In genomic region chr12:12502130-12502812, GRCh38 we compare ENCODE assay signal across 8 cellular contexts.
DNase-seq lines count a peak whose midpoint lies in the region; ATAC-seq and TF ChIP-seq lines count a peak whose summit lies in the region.
"Not testable (repeated sequence)": the region's sequence is repeated elsewhere in the genome, so short reads cannot be mapped to it uniquely, and the experiment has no call there.

No MANE protein-coding gene starts in this region.

- TF ChIP-seq CTCF in H9 (conservative IDR thresholded peaks at IDR 0.05) = not testable (repeated sequence)

- not testable (repeated sequence) for H2BK12ac ChIP-seq in H9 (ENCODE audit: insufficient read length, low read depth, low read length)

- not testable (repeated sequence) for H3K4ac ChIP-seq in H9 (ENCODE audit: low read depth, low read length)

- H3K4me3 Mint-ChIP-seq in CD4-positive, alpha-beta memory T cell = peak overlapping the region; percentile 72 to 91 (median 81)
- not testable (repeated sequence) for H3K4me3 Mint-ChIP-seq in H9; activated naive CD8-positive, alpha-beta T cell
- H3K4me3 Mint-ChIP-seq in T-cell = peak overlapping the region; percentile 18 to 73 (median 60)
- H3K4me3 Mint-ChIP-seq in activated CD4-positive, alpha-beta memory T cell treated with anti-CD3 and anti-CD28 coated beads for 36 hours = peak overlapping the region; percentile 71
- H3K4me3 Mint-ChIP-seq in activated T-cell treated with anti-CD3 and anti-CD28 coated beads, Interleukin-2, amount 50 U/mL, for 72 hours = peak overlapping the region; percentile 33 to 75
- peak overlapping the region in 1 of 2 donors; percentile 54 for H3K4me3 Mint-ChIP-seq in effector memory CD8-positive, alpha-beta T cell
- H3K4me3 Mint-ChIP-seq in stimulated activated naive CD8-positive, alpha-beta T cell treated with anti-CD3 and anti-CD28 coated beads, Interleukin-15, Interleukin-2, amounts not matched to agents 100 ng/mL and 50 ng/mL, for 24 hours = peak overlapping the region; percentile 48

- peaks cover 77% of the 10 kb centered on the region for H3K4me1 ChIP-seq in CD4-positive, alpha-beta memory T cell (ENCODE audit: insufficient read depth, low read length)
- not testable (repeated sequence) for H3K4me1 ChIP-seq in H9 (ENCODE audit: insufficient read depth, low read length)

- H3K27ac Mint-ChIP-seq in CD4-positive, alpha-beta memory T cell = peak overlapping the region; percentile 85 to 99 (median 98)
- peak overlapping the region in 2 of 3 experiments; percentile 73 to 94; a peak in 3 of 7 replicates for H3K27ac Mint-ChIP-seq in H9
- peak overlapping the region; percentile 93 to 94 for H3K27ac Mint-ChIP-seq in T-cell
- peak overlapping the region; percentile 95 for H3K27ac Mint-ChIP-seq in activated CD4-positive, alpha-beta memory T cell treated with anti-CD3 and anti-CD28 coated beads for 36 hours
- H3K27ac Mint-ChIP-seq in activated T-cell treated with anti-CD3 and anti-CD28 coated beads, Interleukin-2, amount 50 U/mL, for 72 hours = peak overlapping the region; percentile 96
- peak overlapping the region; percentile 55 for H3K27ac Mint-ChIP-seq in activated naive CD8-positive, alpha-beta T cell
- H3K27ac Mint-ChIP-seq in effector memory CD8-positive, alpha-beta T cell = peak overlapping the region; percentile 80 to 88
- H3K27ac Mint-ChIP-seq in stimulated activated naive CD8-positive, alpha-beta T cell treated with anti-CD3 and anti-CD28 coated beads, Interleukin-15, Interleukin-2, amounts not matched to agents 100 ng/mL and 50 ng/mL, for 24 hours = peak overlapping the region; percentile 99

- H3K4me1 Mint-ChIP-seq in CD4-positive, alpha-beta memory T cell = peaks cover 51 to 77% (median 64%) of the 10 kb centered on the region in 4 donors
- H3K4me1 Mint-ChIP-seq in H9 = peaks cover 54% of the 10 kb centered on the region in 2 experiments
- H3K4me1 Mint-ChIP-seq in T-cell = peaks cover 37 to 74% (median 67%) of the 10 kb centered on the region in 3 donors
- peaks cover 80% of the 10 kb centered on the region for H3K4me1 Mint-ChIP-seq in activated CD4-positive, alpha-beta memory T cell treated with anti-CD3 and anti-CD28 coated beads for 36 hours (ENCODE audit: low read depth)
- H3K4me1 Mint-ChIP-seq in activated T-cell treated with anti-CD3 and anti-CD28 coated beads, Interleukin-2, amount 50 U/mL, for 72 hours (ENCODE audit: low read depth) = peaks cover 67% of the 10 kb centered on the region
- H3K4me1 Mint-ChIP-seq in activated naive CD8-positive, alpha-beta T cell (ENCODE audit: low read depth) = peaks cover 57% of the 10 kb centered on the region
- H3K4me1 Mint-ChIP-seq in effector memory CD8-positive, alpha-beta T cell (ENCODE audit: low read depth in 2 of 2) = peaks cover 17 to 26% of the 10 kb centered on the region in 2 donors
- H3K4me1 Mint-ChIP-seq in stimulated activated naive CD8-positive, alpha-beta T cell treated with anti-CD3 and anti-CD28 coated beads, Interleukin-15, Interleukin-2, amounts not matched to agents 100 ng/mL and 50 ng/mL, for 24 hours (ENCODE audit: low read depth) = peaks cover 64% of the 10 kb centered on the region

- H4K8ac ChIP-seq in H9 (replicated peaks; ENCODE audit: insufficient read length, low read depth, low read length) = not testable (repeated sequence)

- H3K79me2 ChIP-seq in H9 (ENCODE audit: insufficient read depth, low read length) = not testable (repeated sequence)

- not testable (repeated sequence) for H4K91ac ChIP-seq in H9 (ENCODE audit: insufficient read length, low read depth, low read length)

- CTCF ChIA-PET in CD4-positive, alpha-beta memory T cell (lab: Charles Lee; ENCODE audit: partially characterized antibody) = interaction anchor here (0.8 to 5.3 kb wide), 5 partner anchors 28 to 235 kb away, joined by 3 to 74 read pairs (median 16); no protein-coding TSS in a partner anchor
- CTCF ChIA-PET in T-cell (lab: Charles Lee) = interaction anchor here (0.6 to 2.3 kb wide), 10 partner anchors 21 to 886 kb away, joined by 3 to 23 read pairs (median 3); no protein-coding TSS in a partner anchor
- CTCF ChIA-PET in activated CD4-positive, alpha-beta memory T cell treated with anti-CD3 and anti-CD28 coated beads for 36 hours (lab: Charles Lee) = interaction anchor here (0.6 to 4.4 kb wide), 4 partner anchors 10 to 124 kb away, joined by 3 to 40 read pairs (median 16); no protein-coding TSS in a partner anchor

- H3K18ac ChIP-seq in H9 (ENCODE audit: insufficient read length, low read depth, low read length) = not testable (repeated sequence)

- not testable (repeated sequence) for H3K14ac ChIP-seq in H9 (ENCODE audit: insufficient read depth, low read length)

- H3K27me3 ChIP-seq in CD4-positive, alpha-beta memory T cell (ENCODE audit: insufficient read depth, low read length); H9 (ENCODE audit: insufficient read depth, low read length): not testable (repeated sequence)

- peak overlapping the region; percentile 23 for H2BK120ac ChIP-seq in H9 (ENCODE audit: low read depth, low read length, poor library complexity, severe bottlenecking)

- not testable (repeated sequence) for H3K9ac ChIP-seq in H9 (ENCODE audit: extremely low read depth, insufficient read length, low read length)

- not testable (repeated sequence) for H3K36me3 ChIP-seq in CD4-positive, alpha-beta memory T cell (ENCODE audit: insufficient read depth, low read length)

- peak overlapping the region; percentile 50 for H3K27ac ChIP-seq in CD4-positive, alpha-beta memory T cell (ENCODE audit: low read depth, low read length)
- peak overlapping the region; percentile 47 for H3K27ac ChIP-seq in H9 (ENCODE audit: insufficient read length, low read depth, low read length)

- H4K5ac ChIP-seq in H9 (ENCODE audit: insufficient read length, low read depth, low read length) = not testable (repeated sequence)

- DNase-seq in CD4-positive, alpha-beta memory T cell = peak in 4 of 5 donors; percentile 39 to 62 (median 50)
- not testable (repeated sequence) for DNase-seq in H9; activated T-cell treated with anti-CD3 and anti-CD28 coated beads, Interleukin-2, amount 50 U/mL, for 72 hours; effector memory CD8-positive, alpha-beta T cell
- DNase-seq in T-cell = peak in 2 of 34 experiments; percentile 4 to 11
- peak; percentile 31 for DNase-seq in activated CD4-positive, alpha-beta memory T cell treated with anti-CD3 and anti-CD28 coated beads for 36 hours

- H2AK5ac ChIP-seq in H9 (ENCODE audit: insufficient read length, low read length) = not testable (repeated sequence)

- intact Hi-C loops in CD4-positive, alpha-beta memory T cell (cut with micrococcal nuclease) = loop anchor here (1.0 to 5.0 kb wide), 6 partner anchors 20 to 235 kb away; no protein-coding TSS in a partner anchor
- intact Hi-C loops in activated CD4-positive, alpha-beta memory T cell treated with anti-CD3 and anti-CD28 coated beads for 36 hours (cut with micrococcal nuclease) = loop anchor here (2.0 to 5.0 kb wide), 3 partner anchors 27 to 215 kb away; partner anchors contain the start of genes CDKN1B and DUSP16

- H2BK15ac ChIP-seq in H9 (ENCODE audit: low read depth, low read length) = not testable (repeated sequence)

- not testable (repeated sequence) for H3T11ph ChIP-seq in H9 (ENCODE audit: low read length)

- POLR2A ChIA-PET in CD4-positive, alpha-beta memory T cell (lab: Charles Lee; ENCODE audit: partially characterized antibody) = interaction anchor here (0.7 to 4.5 kb wide), 11 partner anchors 15 to 235 kb away, joined by 3 to 48 read pairs (median 4); no protein-coding TSS in a partner anchor
- POLR2A ChIA-PET in T-cell (lab: Charles Lee) = interaction anchor here in 1 of 2 donors (0.6 to 0.7 kb wide), 2 partner anchors 20 to 94 kb away, joined by 5 to 9 read pairs; no protein-coding TSS in a partner anchor
- POLR2A ChIA-PET in activated CD4-positive, alpha-beta memory T cell treated with anti-CD3 and anti-CD28 coated beads for 36 hours (lab: Charles Lee) = interaction anchor here (0.6 to 5.0 kb wide), 5 partner anchors 13 to 60 kb away, joined by 3 to 76 read pairs (median 13); no protein-coding TSS in a partner anchor

- not testable (repeated sequence) for H4K20me1 ChIP-seq in H9 (ENCODE audit: control insufficient read depth, insufficient read depth, insufficient read length)

- H3K27me3 Mint-ChIP-seq in CD4-positive, alpha-beta memory T cell; H9 (ENCODE audit: low read depth); T-cell; activated CD4-positive, alpha-beta memory T cell treated with anti-CD3 and anti-CD28 coated beads for 36 hours; activated T-cell treated with anti-CD3 and anti-CD28 coated beads, Interleukin-2, amount 50 U/mL, for 72 hours (ENCODE audit: low read depth); activated naive CD8-positive, alpha-beta T cell; effector memory CD8-positive, alpha-beta T cell; stimulated activated naive CD8-positive, alpha-beta T cell treated with anti-CD3 and anti-CD28 coated beads, Interleukin-15, Interleukin-2, amounts not matched to agents 100 ng/mL and 50 ng/mL, for 24 hours: not testable (repeated sequence)

- not testable (repeated sequence) for H3K23me2 ChIP-seq in H9 (ENCODE audit: insufficient read length, low read depth, low read length, poor library complexity, severe bottlenecking)

- H2BK5ac ChIP-seq in H9 (ENCODE audit: insufficient read length, low read length) = peak overlapping the region; percentile 45

- not testable (repeated sequence) for H3K9me3 ChIP-seq in CD4-positive, alpha-beta memory T cell (ENCODE audit: control insufficient read depth in 1 of 2, low read length in 2 of 2); H9 (ENCODE audit: control insufficient read depth, low read depth, low read length)

- H3K23ac ChIP-seq in H9 (ENCODE audit: insufficient read length, low read depth, low read length) = not testable (repeated sequence)

- not testable (repeated sequence) for H3K4me2 ChIP-seq in H9 (ENCODE audit: insufficient read depth, insufficient read length, low read length)

- not testable (repeated sequence) for H2AFZ ChIP-seq in H9 (ENCODE audit: low read length)

- no CpG with 5 or more reads among the region's 7 CpGs for WGBS in H9 (ENCODE audit: extremely low coverage, insufficient read length, low lambda C conversion rate)

- H3K79me1 ChIP-seq in H9 (ENCODE audit: insufficient read depth, low read depth, low read length, poor library complexity, severe bottlenecking) = peaks cover 13% of the 10 kb centered on the region

- H3K4me3 ChIP-seq in CD4-positive, alpha-beta memory T cell (ENCODE audit: low read length in 2 of 2) = not testable (repeated sequence)

- H3K9me3 Mint-ChIP-seq in CD4-positive, alpha-beta memory T cell; H9; T-cell; activated CD4-positive, alpha-beta memory T cell treated with anti-CD3 and anti-CD28 coated beads for 36 hours; activated T-cell treated with anti-CD3 and anti-CD28 coated beads, Interleukin-2, amount 50 U/mL, for 72 hours; activated naive CD8-positive, alpha-beta T cell (ENCODE audit: low read depth); effector memory CD8-positive, alpha-beta T cell; stimulated activated naive CD8-positive, alpha-beta T cell treated with anti-CD3 and anti-CD28 coated beads, Interleukin-15, Interleukin-2, amounts not matched to agents 100 ng/mL and 50 ng/mL, for 24 hours: not testable (repeated sequence)

- ATAC-seq in T-cell (replicated peaks in 1 of 4) = peak in 1 of 4 experiments; percentile 43
- ATAC-seq in activated T-cell treated with anti-CD3 and anti-CD28 coated beads, Interleukin-2, amount 50 U/mL, for 72 hours (replicated peaks in 1 of 2) = not testable (repeated sequence)
- ATAC-seq in effector memory CD8-positive, alpha-beta T cell (replicated peaks) = peak; percentile 16

- H3K36me3 Mint-ChIP-seq in CD4-positive, alpha-beta memory T cell = peaks cover 22 to 23% of the 10 kb centered on the region in 2 donors
- H3K36me3 Mint-ChIP-seq in H9 (ENCODE audit: insufficient read depth in 1 of 3, low read depth in 3 of 3) = peaks cover 5 to 19% (median 13%) of the 10 kb centered on the region in 3 experiments; a peak in 5 of 7 replicates
- H3K36me3 Mint-ChIP-seq in T-cell = peaks cover 48% of the 10 kb centered on the region
- peaks cover 20% of the 10 kb centered on the region for H3K36me3 Mint-ChIP-seq in activated CD4-positive, alpha-beta memory T cell treated with anti-CD3 and anti-CD28 coated beads for 36 hours
- H3K36me3 Mint-ChIP-seq in activated T-cell treated with anti-CD3 and anti-CD28 coated beads, Interleukin-2, amount 50 U/mL, for 72 hours (ENCODE audit: insufficient read depth in 2 of 2) = peaks cover 8 to 11% of the 10 kb centered on the region in 2 donors
- H3K36me3 Mint-ChIP-seq in activated naive CD8-positive, alpha-beta T cell = peaks cover 10% of the 10 kb centered on the region
- not testable (repeated sequence) for H3K36me3 Mint-ChIP-seq in effector memory CD8-positive, alpha-beta T cell (ENCODE audit: insufficient read depth)
- H3K36me3 Mint-ChIP-seq in stimulated activated naive CD8-positive, alpha-beta T cell treated with anti-CD3 and anti-CD28 coated beads, Interleukin-15, Interleukin-2, amounts not matched to agents 100 ng/mL and 50 ng/mL, for 24 hours (ENCODE audit: low read depth) = peaks cover 33% of the 10 kb centered on the region

- H3K56ac ChIP-seq in H9 (ENCODE audit: insufficient read length, low read depth, low read length) = not testable (repeated sequence)

- H2BK20ac ChIP-seq in H9 (ENCODE audit: low read depth, low read length, poor library complexity, severe bottlenecking) = not testable (repeated sequence)
